15 cellular contexts compared by ENCODE assay signal in genomic region chr17:32348483-32348800, GRCh38. TPM values are rescaled to one million over a fixed set of nuclear protein-coding genes. Genes with fewer than 3 reads are reported as not detected.
DNase-seq lines count a peak whose midpoint lies in the region; ATAC-seq and TF ChIP-seq lines count a peak whose summit lies in the region.
"Had no signal": no experiment of that assay in that cellular context is flagged by ENCODE, and none has a peak within 500 bp of the region (broad histone marks: within the 10 kb centered on the region; RNA-seq: fewer than 3 reads in every experiment).

No MANE protein-coding gene starts in this region.

- no peaks in the 10 kb centered on the region for H3K9me3 Mint-ChIP-seq in natural killer cell treated with Interleukin-12 subunit alpha and Interleukin-12 subunit beta and Interleukin-15 and Interleukin-18, amount 100 ng/mL, for 72 hours
- H3K9me3 Mint-ChIP-seq in natural killer cell (no peaks in the 10 kb centered on the region), activated B cell treated with CpG ODN at 0.5 μM for 24 hours (no peaks in the 10 kb centered on the region)
- H3K9me3 Mint-ChIP-seq: activated T-helper 17 cell treated with anti-CD3 and anti-CD28 coated beads, Interleukin-2, amount 50 U/mL, for 72 hours had no signal

- in situ Hi-C loops in ACHN (cut with HindIII; ENCODE audit: low pct_ligation_motif_present, low pct_unique_long_range_greater_than_20kb, low sequenced_read_pairs) = no loop called here

- H3K4me3 ChIP-seq in upper lobe of left lung = no peak overlapping the region

- WGBS in upper lobe of left lung, 2 donors = 95 to 97% methylated on average over 2 of the region's 2 CpGs

- intact Hi-C loops in natural killer cell (cut with micrococcal nuclease) (no loop called here), activated B cell treated with CpG ODN at 0.5 μM for 24 hours (cut with micrococcal nuclease) (no loop called here)

- no peaks in the 10 kb centered on the region for H3K9me3 ChIP-seq in upper lobe of left lung
- H3K9me3 ChIP-seq: heart right ventricle, ovary had no signal

- peaks cover 8 to 18% of the 10 kb centered on the region in 2 donors for H3K4me1 Mint-ChIP-seq in natural killer cell treated with Interleukin-12 subunit alpha and Interleukin-12 subunit beta and Interleukin-15 and Interleukin-18, amount 100 ng/mL, for 72 hours (ENCODE audit: low read depth in 2 of 2)
- H3K4me1 Mint-ChIP-seq in natural killer cell (peaks cover 24 to 29% of the 10 kb centered on the region in 2 donors), activated B cell treated with CpG ODN at 0.5 μM for 24 hours (peaks cover 30% of the 10 kb centered on the region)
- H3K4me1 Mint-ChIP-seq: activated T-helper 17 cell treated with anti-CD3 and anti-CD28 coated beads, Interleukin-2, amount 50 U/mL, for 72 hours had no signal

- H3K27ac Mint-ChIP-seq in natural killer cell treated with Interleukin-12 subunit alpha and Interleukin-12 subunit beta and Interleukin-15 and Interleukin-18, amount 100 ng/mL, for 72 hours = no peak overlapping the region
- H3K27ac Mint-ChIP-seq in natural killer cell (no peak overlapping the region), activated B cell treated with CpG ODN at 0.5 μM for 24 hours (peak overlapping the region; percentile 53)

- no peak for TF ChIP-seq EP300 in upper lobe of left lung (IDR thresholded peaks at IDR 0.05)

- POLR2A ChIA-PET in activated B cell treated with CpG ODN at 0.5 μM for 24 hours (lab: Charles Lee) = interaction anchor here (0.5 kb wide), 1 partner anchor 35 kb away, joined by 3 read pairs; no protein-coding TSS in a partner anchor

- TF ChIP-seq CTCF in natural killer cell (IDR thresholded peaks at IDR 0.05) (no peak), activated B cell treated with CpG ODN at 0.5 μM for 24 hours (IDR thresholded peaks at IDR 0.05) (no peak), upper lobe of left lung (IDR thresholded peaks at IDR 0.05) (no peak)

- H3K36me3 Mint-ChIP-seq in natural killer cell treated with Interleukin-12 subunit alpha and Interleukin-12 subunit beta and Interleukin-15 and Interleukin-18, amount 100 ng/mL, for 72 hours = peaks cover 19% of the 10 kb centered on the region
- H3K36me3 Mint-ChIP-seq in natural killer cell = peaks cover 15% of the 10 kb centered on the region
- H3K36me3 Mint-ChIP-seq in activated B cell treated with CpG ODN at 0.5 μM for 24 hours (ENCODE audit: low read depth) = peaks cover 32% of the 10 kb centered on the region

- H3K27ac ChIP-seq in upper lobe of left lung = no peak overlapping the region
- H3K27ac ChIP-seq: ovary, WERI-Rb-1 had no signal

- H3K4me1 ChIP-seq in upper lobe of left lung = peaks cover 18 to 31% (median 24%) of the 10 kb centered on the region in 4 donors

- peak overlapping the region; percentile 95 for H3K4me3 Mint-ChIP-seq in natural killer cell treated with Interleukin-12 subunit alpha and Interleukin-12 subunit beta and Interleukin-15 and Interleukin-18, amount 100 ng/mL, for 72 hours
- H3K4me3 Mint-ChIP-seq in natural killer cell (no peak overlapping the region), activated B cell treated with CpG ODN at 0.5 μM for 24 hours (peak overlapping the region; percentile 57)

- H3K27me3 Mint-ChIP-seq in natural killer cell treated with Interleukin-12 subunit alpha and Interleukin-12 subunit beta and Interleukin-15 and Interleukin-18, amount 100 ng/mL, for 72 hours = no peaks in the 10 kb centered on the region
- H3K27me3 Mint-ChIP-seq in natural killer cell (ENCODE audit: low read depth in 2 of 2) (no peaks in the 10 kb centered on the region), activated B cell treated with CpG ODN at 0.5 μM for 24 hours (no peaks in the 10 kb centered on the region)
- H3K27me3 Mint-ChIP-seq: activated T-helper 17 cell treated with anti-CD3 and anti-CD28 coated beads, Interleukin-2, amount 50 U/mL, for 72 hours had no signal

- TF ChIP-seq POLR2A in upper lobe of left lung (IDR thresholded peaks at IDR 0.05) = no peak

- CTCF ChIA-PET in activated B cell treated with CpG ODN at 0.5 μM for 24 hours (lab: Charles Lee) = no interaction called here

- no peaks in the 10 kb centered on the region for H3K27me3 ChIP-seq in upper lobe of left lung
- H3K27me3 ChIP-seq: heart right ventricle, ovary had no signal

- DNase-seq in natural killer cell treated with Interleukin-12 subunit alpha and Interleukin-12 subunit beta and Interleukin-15 and Interleukin-18, amount 100 ng/mL, for 72 hours (ENCODE audit: low spot score) = no peak
- DNase-seq in natural killer cell (no peak), activated B cell treated with CpG ODN at 0.5 μM for 24 hours (no peak), left kidney (ENCODE audit: low read depth, low spot score) (peak; percentile 6), upper lobe of left lung (no peak), NCI-H1105 treated with DMSO at 0.1 percent for 48 hours (lab: John Stamatoyannopoulos, UW) (no peak), NCI-H1417 treated with DMSO at 0.1 percent for 48 hours (lab: John Stamatoyannopoulos, UW) (no peak), ACHN (no peak)
- DNase-seq: HCEC 1CT, heart right ventricle, NCI-H510A treated with DMSO at 0.1 percent for 48 hours, WERI-Rb-1 had no signal

- no peak for ATAC-seq in natural killer cell treated with Interleukin-12 subunit alpha and Interleukin-12 subunit beta and Interleukin-15 and Interleukin-18, amount 100 ng/mL, for 72 hours
- no peak for ATAC-seq in natural killer cell
- ATAC-seq in activated B cell treated with CpG ODN at 0.5 μM for 24 hours (ENCODE audit: low read depth) = no peak
- ATAC-seq in upper lobe of left lung (ENCODE audit: low FRiP score in 2 of 2) = no peak
- ATAC-seq: activated T-helper 17 cell treated with anti-CD3 and anti-CD28 coated beads, Interleukin-2, amount 50 U/mL, for 72 hours; heart right ventricle; left ventricle myocardium superior had no signal

- H3K36me3 ChIP-seq in upper lobe of left lung = peaks cover 0 to 13% (median 8%) of the 10 kb centered on the region in 4 donors
- H3K36me3 ChIP-seq: ovary had no signal

RNA-seq across cellular contexts. Expression of gene ZNF207, which starts 1.5 kb away (rescaled TPM):
- 100 to 1,000 TPM; 311 to 319 TPM for total RNA-seq in natural killer cell treated with Interleukin-12 subunit alpha and Interleukin-12 subunit beta and Interleukin-15 and Interleukin-18, amount 100 ng/mL, for 72 hours
- total RNA-seq in natural killer cell = 100 to 1,000 TPM; 378 to 444 (median 428) TPM
- total RNA-seq in activated B cell treated with CpG ODN at 0.5 μM for 24 hours = 231 and 276 TPM in 2 replicates
- total RNA-seq in upper lobe of left lung = 100 to 1,000 TPM; 102 to 159 (median 129) TPM

RNA-seq across cellular contexts. Expression of gene C17orf75, which starts 6.5 kb away (rescaled TPM):
- 10 to 100 TPM; 23.2 to 24.5 TPM for total RNA-seq in natural killer cell treated with Interleukin-12 subunit alpha and Interleukin-12 subunit beta and Interleukin-15 and Interleukin-18, amount 100 ng/mL, for 72 hours
- 10 to 100 TPM; 12.7 to 18.8 (median 13.3) TPM for total RNA-seq in natural killer cell
- 18.1 and 23.0 TPM in 2 replicates for total RNA-seq in activated B cell treated with CpG ODN at 0.5 μM for 24 hours
- 10 to 100 TPM in 4 of 6 donors, 1 to 10 TPM in 2; 4.7 to 17.8 (median 12.9) TPM for total RNA-seq in upper lobe of left lung
